In genomic region chr4:47798165-47798564, GRCh38 we compare ENCODE assay signal across 23 cellular contexts.
"Had no signal": no experiment of that assay in that cellular context is flagged by ENCODE, and none has a peak within 500 bp of the region (broad histone marks: within the 10 kb centered on the region; RNA-seq: fewer than 3 reads in every experiment).

No MANE protein-coding gene starts in this region.

- DNase-seq: kidney glomerular epithelial cell; left cardiac atrium; lower lobe of right lung; mammary epithelial cell; mesenchymal stem cell; naive thymus-derived CD8-positive, alpha-beta T cell; nucleus accumbens; pancreas; posterior cingulate gyrus; retina; right cardiac atrium; sigmoid colon; small intestine; spleen; stimulated activated CD4-positive, alpha-beta T cell treated with anti-CD3 and anti-CD28 coated beads, Interleukin-4, amount 100 ng/mL, for 24 hours; stimulated activated naive CD4-positive, alpha-beta T cell treated with Interleukin-2 at 50 U/mL for 16 hours; stimulated activated naive CD8-positive, alpha-beta T cell treated with anti-CD3 and anti-CD28 coated beads, Interleukin-15, amount 100 ng/mL, for 72 hours; substantia nigra; uterus had no signal

- H3K36me3 ChIP-seq: lower lobe of right lung, pancreas, prostate gland, sigmoid colon, spleen, tibial nerve, uterus had no signal

- ATAC-seq: left cardiac atrium; left lobe of liver; lower lobe of right lung; naive thymus-derived CD8-positive, alpha-beta T cell; pancreas; right cardiac atrium; stimulated activated memory B cell treated with anti-CD40 and anti-IgM and Interleukin-4, amounts not matched to agents 10 μg/mL and 1 μg/mL and 100 μg/mL, for 72 hours; stimulated activated naive CD8-positive, alpha-beta T cell treated with anti-CD3 and anti-CD28 coated beads, Interleukin-15, amount 100 ng/mL, for 72 hours had no signal

- H3K9me3 ChIP-seq: lower lobe of right lung, pancreas, prostate gland, sigmoid colon, spleen, tibial nerve, uterus had no signal

- H3K4me3 ChIP-seq: lower lobe of right lung, pancreas, prostate gland, sigmoid colon, spleen, tibial nerve, uterus had no signal

- H3K27ac ChIP-seq: lower lobe of right lung, pancreas, prostate gland, sigmoid colon, spleen, tibial nerve, uterus had no signal

- H3K27me3 ChIP-seq: pancreas, sigmoid colon, spleen, tibial nerve, uterus had no signal

- H3K4me1 ChIP-seq: lower lobe of right lung, pancreas, prostate gland, sigmoid colon, spleen, tibial nerve, uterus had no signal
